ENCODE assay signal across 8 cellular contexts in the genomic region with DNA sequence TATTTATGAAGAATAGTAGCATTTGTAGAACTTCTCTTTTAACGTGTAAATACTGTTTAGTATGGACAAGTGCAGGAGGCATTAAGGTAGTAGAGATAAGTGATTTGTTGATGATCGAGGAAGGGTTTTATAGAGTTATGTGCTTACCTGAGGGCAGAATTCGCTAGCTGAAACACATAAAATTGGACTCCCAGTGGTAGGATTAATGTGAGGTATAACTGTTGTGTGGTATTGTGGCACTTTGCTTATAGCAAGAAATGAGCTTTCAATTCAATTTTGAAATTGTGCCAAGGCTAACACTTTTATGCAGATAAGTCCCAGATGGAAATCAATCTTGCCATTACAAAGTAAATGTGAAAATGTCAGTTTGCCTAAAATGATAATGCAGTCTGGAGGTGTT. TPM values are rescaled to one million over a fixed set of nuclear protein-coding genes. Genes with fewer than 3 reads are reported as not detected.
DNase-seq lines count a peak whose midpoint lies in the region; ATAC-seq and TF ChIP-seq lines count a peak whose summit lies in the region.

No MANE protein-coding gene starts in this region.

- H3K4me3 Mint-ChIP-seq in CD8-positive, alpha-beta T cell: peak overlapping the region; percentile 96
- H3K4me3 Mint-ChIP-seq in neural progenitor cell: peak overlapping the region; percentile 98

- H3K4me3 ChIP-seq in CD8-positive, alpha-beta T cell (ENCODE audit: low read depth, low read length): peak overlapping the region; percentile 77
- H3K4me3 ChIP-seq in NB4 (ENCODE audit: low read depth, low read length) (peak overlapping the region; percentile 91), neural progenitor cell (peak overlapping the region; percentile 75)

- CTCF ChIA-PET in CD8-positive, alpha-beta T cell (lab: Charles Lee): interaction anchor here (0.8 to 1.5 kb wide), 2 partner anchors 22 to 208 kb away, joined by 3 to 4 read pairs; no protein-coding TSS in a partner anchor

- peaks cover 86% of the 10 kb centered on the region for H3K79me2 ChIP-seq in neural progenitor cell (ENCODE audit: low read depth)

- H4K20me1 ChIP-seq in neural progenitor cell (ENCODE audit: low read depth): peaks cover 43% of the 10 kb centered on the region

- DNase-seq in CD8-positive, alpha-beta T cell: no peak
- DNase-seq in NB4 (ENCODE audit: low read depth) (no peak), dermis blood vessel endothelial cell (peak; percentile 10), neural progenitor cell (ENCODE audit: low spot score) (no peak), mucosa of gallbladder (ENCODE audit: low spot score) (no peak), head of caudate nucleus (no peak), cortex of kidney (lab: John Stamatoyannopoulos, UW) (no peak)

- no peaks in the 10 kb centered on the region for H3K27me3 ChIP-seq in CD8-positive, alpha-beta T cell (ENCODE audit: insufficient read depth, low read length)
- peaks cover 12% of the 10 kb centered on the region for H3K27me3 ChIP-seq in neural progenitor cell

- peaks cover 58% of the 10 kb centered on the region for H3K4me1 Mint-ChIP-seq in CD8-positive, alpha-beta T cell (ENCODE audit: low read depth)
- peaks cover 34% of the 10 kb centered on the region for H3K4me1 Mint-ChIP-seq in neural progenitor cell

- POLR2A ChIA-PET in CD8-positive, alpha-beta T cell (lab: Charles Lee): interaction anchor here (2.5 to 3.5 kb wide), 2 partner anchors 242 to 299 kb away, joined by 12 to 13 read pairs; partner anchors contain the start of genes COMMD10 and FEM1C

- intact Hi-C loops in CD8-positive, alpha-beta T cell (cut with DNase I, micrococcal nuclease): loop anchor here (5.0 kb wide), 3 partner anchors 224 to 676 kb away; partner anchors contain the start of genes PGGT1B (in 1 of the 2) and TRIM36 (in 1 of the 2)
- intact Hi-C loops in head of caudate nucleus (cut with DNase I): loop anchor here (5.0 to 10.0 kb wide), 2 partner anchors 216 to 538 kb away; partner anchors contain the start of gene TMED7

- no peak for ATAC-seq in CD8-positive, alpha-beta T cell
- ATAC-seq in GM18909 (IDR thresholded peaks at IDR 0.05; ENCODE audit: poor library complexity, unreplicated experiment): no peak

- peak overlapping the region; percentile 93 for H3K4me2 ChIP-seq in neural progenitor cell

- no peaks in the 10 kb centered on the region for H3K36me3 ChIP-seq in CD8-positive, alpha-beta T cell (ENCODE audit: insufficient read depth, low read length)
- peaks cover under 1% of the 10 kb centered on the region for H3K36me3 ChIP-seq in neural progenitor cell

- H3K27ac Mint-ChIP-seq in CD8-positive, alpha-beta T cell: peak overlapping the region; percentile 96
- H3K27ac Mint-ChIP-seq in neural progenitor cell: no peak overlapping the region

- H3K9me3 Mint-ChIP-seq in CD8-positive, alpha-beta T cell: no peaks in the 10 kb centered on the region
- no peaks in the 10 kb centered on the region for H3K9me3 Mint-ChIP-seq in neural progenitor cell

- H2AFZ ChIP-seq in neural progenitor cell (replicated peaks): no peak overlapping the region

- no peak overlapping the region for H3K27ac ChIP-seq in CD8-positive, alpha-beta T cell (ENCODE audit: low read depth, low read length)
- no peak overlapping the region for H3K27ac ChIP-seq in neural progenitor cell

- no peak for TF ChIP-seq CTCF in CD8-positive, alpha-beta T cell (IDR thresholded peaks at IDR 0.05)
- no peak for TF ChIP-seq CTCF in NB4 (IDR thresholded peaks at IDR 0.05; ENCODE audit: low read depth, low read length)
- TF ChIP-seq CTCF in neural progenitor cell (IDR thresholded peaks at IDR 0.05): no peak

- H3K36me3 Mint-ChIP-seq in CD8-positive, alpha-beta T cell: peaks cover 13% of the 10 kb centered on the region
- H3K36me3 Mint-ChIP-seq in neural progenitor cell: no peaks in the 10 kb centered on the region

- H3K9ac ChIP-seq in neural progenitor cell: no peak overlapping the region

- TF ChIP-seq POLR2A in NB4 (IDR thresholded peaks at IDR 0.05; ENCODE audit: extremely low read depth, insufficient read length): no peak

- no peaks in the 10 kb centered on the region for H3F3A ChIP-seq in neural progenitor cell (ENCODE audit: low read depth)

- no peaks in the 10 kb centered on the region for H3K27me3 Mint-ChIP-seq in CD8-positive, alpha-beta T cell (ENCODE audit: low read depth)
- H3K27me3 Mint-ChIP-seq in neural progenitor cell (ENCODE audit: insufficient read depth, low read depth): no peaks in the 10 kb centered on the region

- H3K4me1 ChIP-seq in CD8-positive, alpha-beta T cell (ENCODE audit: insufficient read depth, low read length): peaks cover 28% of the 10 kb centered on the region
- H3K4me1 ChIP-seq in neural progenitor cell: peaks cover 19% of the 10 kb centered on the region

- H3K9me3 ChIP-seq in CD8-positive, alpha-beta T cell (ENCODE audit: low read length): no peaks in the 10 kb centered on the region
- H3K9me3 ChIP-seq in neural progenitor cell (ENCODE audit: low read depth): no peaks in the 10 kb centered on the region

RNA-seq across cellular contexts. Expression of gene AP3S1, which starts 1.2 kb away (rescaled TPM):
- total RNA-seq in CD8-positive, alpha-beta T cell: 10 to 100 TPM; 36.5 to 43.5 TPM
- 63.6 and 78.6 TPM in 2 replicates for total RNA-seq in dermis blood vessel endothelial cell
- total RNA-seq in neural progenitor cell (ENCODE audit: low replicate concordance): 139 and 157 TPM in 2 replicates
- total RNA-seq in mucosa of gallbladder: 72.0 TPM

RNA-seq across cellular contexts. Expression of gene ATG12, which starts 1.6 kb away (rescaled TPM):
- total RNA-seq in CD8-positive, alpha-beta T cell: 10 to 100 TPM; 62.5 to 68.3 TPM
- 49.9 and 55.3 TPM in 2 replicates for total RNA-seq in dermis blood vessel endothelial cell
- 50.4 and 122 TPM in 2 replicates for total RNA-seq in neural progenitor cell (ENCODE audit: low replicate concordance)
- total RNA-seq in mucosa of gallbladder: 36.5 TPM

RNA-seq across cellular contexts. Expression of gene CDO1, which starts 26.5 kb away (rescaled TPM):
- total RNA-seq in CD8-positive, alpha-beta T cell: not detected
- total RNA-seq in dermis blood vessel endothelial cell (1.2 and 3.3 TPM in 2 replicates), neural progenitor cell (ENCODE audit: low replicate concordance) (18.4 and 21.9 TPM in 2 replicates), mucosa of gallbladder (10.8 TPM)
